In the genomic region with DNA sequence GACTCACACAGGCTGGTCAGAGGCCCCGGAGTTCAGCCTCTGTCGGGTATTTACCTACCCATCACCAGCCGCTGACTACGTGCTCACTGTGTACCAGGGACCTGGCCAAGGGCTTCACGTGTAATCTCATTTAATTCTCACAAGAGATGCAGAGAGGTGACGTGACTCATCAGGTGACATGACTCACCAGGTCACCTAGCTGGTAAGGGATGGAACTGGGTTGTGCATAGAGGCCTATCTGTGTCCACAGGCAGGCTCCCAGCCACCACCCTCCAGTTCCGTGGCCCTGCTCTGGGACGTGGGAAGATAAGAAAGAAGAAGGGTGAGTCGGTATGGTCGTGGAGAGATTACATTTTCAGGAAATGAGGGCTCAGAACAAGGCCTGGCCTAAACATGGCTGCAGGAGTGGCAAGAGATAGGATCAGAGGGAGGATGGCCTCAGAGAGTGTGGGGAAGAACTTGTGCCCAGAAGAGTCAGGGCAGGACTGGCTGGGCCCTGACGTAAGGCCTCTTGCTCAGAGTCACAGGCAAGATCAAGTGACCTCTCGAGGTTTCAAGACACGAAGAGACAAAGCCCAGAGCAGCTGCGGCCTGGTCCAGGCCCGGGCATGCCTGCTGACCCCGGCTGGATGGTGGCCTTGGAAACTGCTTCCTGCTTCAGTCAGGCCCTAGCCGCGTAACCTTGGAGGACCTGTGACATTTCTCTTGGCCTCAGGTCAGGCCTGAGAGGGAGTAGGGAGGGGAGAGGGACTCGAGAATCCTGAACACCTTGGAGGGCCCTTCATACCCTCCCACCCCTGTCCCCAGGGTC, we compare ENCODE assay signal across 2 cellular contexts.
TF ChIP-seq lines count a peak whose summit lies in the region.

No MANE protein-coding gene starts in this region.

TF ChIP-seq in K562, 482 proteins besides CTCF, POLR2A, EP300 and RAD21 (continued from another document and continues in another):
- peak; percentile 90 to 92 for TF ChIP-seq FOXK2 (conservative IDR thresholded peaks at IDR 0.05 in 1 of 2, IDR thresholded peaks at IDR 0.05 in 1 of 2; ENCODE audit: low read depth in 2 of 2)
- TF ChIP-seq ZNF354B (CRISPR knock-in tag; IDR thresholded peaks at IDR 0.05): peak; percentile 89
- TF ChIP-seq MTA2 (IDR thresholded peaks at IDR 0.05; ENCODE audit: low read depth): peak; percentile 98
- TF ChIP-seq, protein P1, sequence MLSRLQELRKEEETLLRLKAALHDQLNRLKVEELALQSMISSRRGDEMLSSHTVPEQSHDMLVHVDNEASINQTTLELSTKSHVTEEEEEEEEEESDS (CRISPR knock-in tag; IDR thresholded peaks at IDR 0.05): peak; percentile 48; the same call in 1 of the 2 replicates
- peak; percentile 96 for TF ChIP-seq PYGO2 (tag; IDR thresholded peaks at IDR 0.05)
- TF ChIP-seq EHMT2 (IDR thresholded peaks at IDR 0.05): peak; percentile 43
- TF ChIP-seq NFE2L1 (tag; IDR thresholded peaks at IDR 0.05; ENCODE audit: borderline replicate concordance, low read depth): peak; percentile 51; the same call in 1 of the 2 replicates
- TF ChIP-seq, protein P2, sequence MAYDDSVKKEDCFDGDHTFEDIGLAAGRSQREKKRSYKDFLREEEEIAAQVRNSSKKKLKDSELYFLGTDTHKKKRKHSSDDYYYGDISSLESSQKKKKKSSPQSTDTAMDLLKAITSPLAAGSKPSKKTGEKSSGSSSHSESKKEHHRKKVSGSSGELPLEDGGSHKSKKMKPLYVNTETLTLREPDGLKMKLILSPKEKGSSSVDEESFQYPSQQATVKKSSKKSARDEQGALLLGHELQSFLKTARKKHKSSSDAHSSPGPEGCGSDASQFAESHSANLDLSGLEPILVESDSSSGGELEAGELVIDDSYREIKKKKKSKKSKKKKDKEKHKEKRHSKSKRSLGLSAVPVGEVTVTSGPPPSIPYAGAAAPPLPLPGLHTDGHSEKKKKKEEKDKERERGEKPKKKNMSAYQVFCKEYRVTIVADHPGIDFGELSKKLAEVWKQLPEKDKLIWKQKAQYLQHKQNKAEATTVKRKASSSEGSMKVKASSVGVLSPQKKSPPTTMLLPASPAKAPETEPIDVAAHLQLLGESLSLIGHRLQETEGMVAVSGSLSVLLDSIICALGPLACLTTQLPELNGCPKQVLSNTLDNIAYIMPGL (CRISPR knock-in tag; IDR thresholded peaks at IDR 0.05): no peak
- TF ChIP-seq SMAD1 (IDR thresholded peaks at IDR 0.05; ENCODE audit: low read depth, low read length, partially characterized antibody): peak; percentile 75
- TF ChIP-seq SP2 (IDR thresholded peaks at IDR 0.05; ENCODE audit: extremely low read depth, low read depth, low read length, poor library complexity, severe bottlenecking): no peak
- no peak for TF ChIP-seq GABPB2 (CRISPR knock-in tag; conservative IDR thresholded peaks at IDR 0.05)
- TF ChIP-seq GABPA (tag; conservative IDR thresholded peaks at IDR 0.05; ENCODE audit: low read depth): peak; percentile 68
- peak; percentile 92 for TF ChIP-seq HNRNPL (IDR thresholded peaks at IDR 0.05; ENCODE audit: low read depth, low read length)

TF ChIP-seq in HepG2, 621 proteins besides CTCF, POLR2A, EP300 and RAD21 (continued from another document and continues in another):
- TF ChIP-seq FOXA1 (IDR thresholded peaks at IDR 0.05) (no peak), FOXA1 (CRISPR knock-in tag; IDR thresholded peaks at IDR 0.05) (peak; percentile 81), SALL1 (CRISPR knock-in tag; IDR thresholded peaks at IDR 0.05) (peak; percentile 71), AHR (CRISPR knock-in tag; IDR thresholded peaks at IDR 0.05) (0 out of 2 replicates have a peak, but pooled peaks have one; percentile 17), SAFB2 (CRISPR knock-in tag; IDR thresholded peaks at IDR 0.05; ENCODE audit: borderline replicate concordance, low read depth) (no peak; the same call in 1 of the 2 replicates), ARID2 (CRISPR knock-in tag; IDR thresholded peaks at IDR 0.05; ENCODE audit: borderline replicate concordance) (peak; percentile 86; the same call in 1 of the 2 replicates), SIN3B (IDR thresholded peaks at IDR 0.05; ENCODE audit: low read length) (no peak), SYNCRIP (IDR thresholded peaks at IDR 0.05; ENCODE audit: insufficient read depth, low read depth, low read length) (no peak), NCOA1 (CRISPR knock-in tag; IDR thresholded peaks at IDR 0.05) (no peak), YEATS2 (CRISPR knock-in tag; IDR thresholded peaks at IDR 0.05; ENCODE audit: borderline replicate concordance) (peak; percentile 64; the same call in 1 of the 2 replicates), ZNF205 (CRISPR knock-in tag; IDR thresholded peaks at IDR 0.05) (peak; percentile 50; the same call in 1 of the 2 replicates), NFE2L1 (CRISPR knock-in tag; IDR thresholded peaks at IDR 0.05; ENCODE audit: borderline replicate concordance) (no peak), ADNP (CRISPR knock-in tag; IDR thresholded peaks at IDR 0.05) (no peak), TSC22D2 (CRISPR knock-in tag; IDR thresholded peaks at IDR 0.05; ENCODE audit: borderline replicate concordance) (no peak), CEBPG (CRISPR knock-in tag; IDR thresholded peaks at IDR 0.05) (0 out of 2 replicates have a peak, but pooled peaks have one; percentile 32), ZNF501 (CRISPR knock-in tag; IDR thresholded peaks at IDR 0.05) (peak; percentile 74; the same call in 1 of the 2 replicates), FOXM1 (CRISPR knock-in tag; IDR thresholded peaks at IDR 0.05) (no peak), SUZ12 (IDR thresholded peaks at IDR 0.05; ENCODE audit: low read depth, low read length) (no peak)
- TF ChIP-seq, protein P3, sequence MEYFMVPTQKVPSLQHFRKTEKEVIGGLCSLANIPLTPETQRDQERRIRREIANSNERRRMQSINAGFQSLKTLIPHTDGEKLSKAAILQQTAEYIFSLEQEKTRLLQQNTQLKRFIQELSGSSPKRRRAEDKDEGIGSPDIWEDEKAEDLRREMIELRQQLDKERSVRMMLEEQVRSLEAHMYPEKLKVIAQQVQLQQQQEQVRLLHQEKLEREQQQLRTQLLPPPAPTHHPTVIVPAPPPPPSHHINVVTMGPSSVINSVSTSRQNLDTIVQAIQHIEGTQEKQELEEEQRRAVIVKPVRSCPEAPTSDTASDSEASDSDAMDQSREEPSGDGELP (IDR thresholded peaks at IDR 0.05; ENCODE audit: borderline replicate concordance, low read depth): peak; percentile 71; the same call in 1 of the 2 replicates
- TF ChIP-seq, protein P4, sequence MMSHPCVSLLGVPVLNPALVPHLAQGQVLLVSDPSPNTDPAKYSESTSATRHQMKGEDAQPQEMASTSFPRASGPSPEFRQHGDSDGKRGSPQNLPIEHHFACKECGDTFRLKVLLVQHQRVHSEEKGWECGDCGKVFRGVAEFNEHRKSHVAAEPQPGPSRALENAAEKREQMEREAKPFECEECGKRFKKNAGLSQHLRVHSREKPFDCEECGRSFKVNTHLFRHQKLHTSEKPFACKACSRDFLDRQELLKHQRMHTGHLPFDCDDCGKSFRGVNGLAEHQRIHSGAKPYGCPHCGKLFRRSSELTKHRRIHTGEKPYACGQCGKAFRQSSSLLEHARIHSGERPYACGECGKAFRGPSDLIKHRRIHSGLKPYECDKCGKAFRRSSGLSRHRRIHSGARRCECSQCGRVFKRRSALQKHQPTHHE (CRISPR knock-in tag; IDR thresholded peaks at IDR 0.05; ENCODE audit: borderline replicate concordance): 0 out of 2 replicates have a peak, but pooled peaks have one; percentile 32
- TF ChIP-seq, protein P5, sequence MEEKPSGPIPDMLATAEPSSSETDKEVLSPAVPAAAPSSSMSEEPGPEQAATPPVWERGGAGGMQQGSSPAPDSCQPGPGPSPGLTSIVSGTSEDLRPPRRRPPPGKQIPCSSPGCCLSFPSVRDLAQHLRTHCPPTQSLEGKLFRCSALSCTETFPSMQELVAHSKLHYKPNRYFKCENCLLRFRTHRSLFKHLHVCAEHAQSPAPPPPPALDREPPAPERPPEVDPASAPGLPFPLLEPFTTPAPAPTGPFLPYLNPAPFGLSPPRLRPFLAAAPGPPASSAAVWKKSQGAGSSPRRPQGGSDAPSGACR (CRISPR knock-in tag; IDR thresholded peaks at IDR 0.05): no peak
- TF ChIP-seq, protein P6, sequence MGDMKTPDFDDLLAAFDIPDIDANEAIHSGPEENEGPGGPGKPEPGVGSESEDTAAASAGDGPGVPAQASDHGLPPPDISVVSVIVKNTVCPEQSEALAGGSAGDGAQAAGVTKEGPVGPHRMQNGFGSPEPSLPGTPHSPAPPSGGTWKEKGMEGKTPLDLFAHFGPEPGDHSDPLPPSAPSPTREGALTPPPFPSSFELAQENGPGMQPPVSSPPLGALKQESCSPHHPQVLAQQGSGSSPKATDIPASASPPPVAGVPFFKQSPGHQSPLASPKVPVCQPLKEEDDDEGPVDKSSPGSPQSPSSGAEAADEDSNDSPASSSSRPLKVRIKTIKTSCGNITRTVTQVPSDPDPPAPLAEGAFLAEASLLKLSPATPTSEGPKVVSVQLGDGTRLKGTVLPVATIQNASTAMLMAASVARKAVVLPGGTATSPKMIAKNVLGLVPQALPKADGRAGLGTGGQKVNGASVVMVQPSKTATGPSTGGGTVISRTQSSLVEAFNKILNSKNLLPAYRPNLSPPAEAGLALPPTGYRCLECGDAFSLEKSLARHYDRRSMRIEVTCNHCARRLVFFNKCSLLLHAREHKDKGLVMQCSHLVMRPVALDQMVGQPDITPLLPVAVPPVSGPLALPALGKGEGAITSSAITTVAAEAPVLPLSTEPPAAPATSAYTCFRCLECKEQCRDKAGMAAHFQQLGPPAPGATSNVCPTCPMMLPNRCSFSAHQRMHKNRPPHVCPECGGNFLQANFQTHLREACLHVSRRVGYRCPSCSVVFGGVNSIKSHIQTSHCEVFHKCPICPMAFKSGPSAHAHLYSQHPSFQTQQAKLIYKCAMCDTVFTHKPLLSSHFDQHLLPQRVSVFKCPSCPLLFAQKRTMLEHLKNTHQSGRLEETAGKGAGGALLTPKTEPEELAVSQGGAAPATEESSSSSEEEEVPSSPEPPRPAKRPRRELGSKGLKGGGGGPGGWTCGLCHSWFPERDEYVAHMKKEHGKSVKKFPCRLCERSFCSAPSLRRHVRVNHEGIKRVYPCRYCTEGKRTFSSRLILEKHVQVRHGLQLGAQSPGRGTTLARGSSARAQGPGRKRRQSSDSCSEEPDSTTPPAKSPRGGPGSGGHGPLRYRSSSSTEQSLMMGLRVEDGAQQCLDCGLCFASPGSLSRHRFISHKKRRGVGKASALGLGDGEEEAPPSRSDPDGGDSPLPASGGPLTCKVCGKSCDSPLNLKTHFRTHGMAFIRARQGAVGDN (CRISPR knock-in tag; IDR thresholded peaks at IDR 0.05): peak; percentile 100
- TF ChIP-seq, protein P7, sequence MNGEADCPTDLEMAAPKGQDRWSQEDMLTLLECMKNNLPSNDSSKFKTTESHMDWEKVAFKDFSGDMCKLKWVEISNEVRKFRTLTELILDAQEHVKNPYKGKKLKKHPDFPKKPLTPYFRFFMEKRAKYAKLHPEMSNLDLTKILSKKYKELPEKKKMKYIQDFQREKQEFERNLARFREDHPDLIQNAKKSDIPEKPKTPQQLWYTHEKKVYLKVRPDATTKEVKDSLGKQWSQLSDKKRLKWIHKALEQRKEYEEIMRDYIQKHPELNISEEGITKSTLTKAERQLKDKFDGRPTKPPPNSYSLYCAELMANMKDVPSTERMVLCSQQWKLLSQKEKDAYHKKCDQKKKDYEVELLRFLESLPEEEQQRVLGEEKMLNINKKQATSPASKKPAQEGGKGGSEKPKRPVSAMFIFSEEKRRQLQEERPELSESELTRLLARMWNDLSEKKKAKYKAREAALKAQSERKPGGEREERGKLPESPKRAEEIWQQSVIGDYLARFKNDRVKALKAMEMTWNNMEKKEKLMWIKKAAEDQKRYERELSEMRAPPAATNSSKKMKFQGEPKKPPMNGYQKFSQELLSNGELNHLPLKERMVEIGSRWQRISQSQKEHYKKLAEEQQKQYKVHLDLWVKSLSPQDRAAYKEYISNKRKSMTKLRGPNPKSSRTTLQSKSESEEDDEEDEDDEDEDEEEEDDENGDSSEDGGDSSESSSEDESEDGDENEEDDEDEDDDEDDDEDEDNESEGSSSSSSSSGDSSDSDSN (CRISPR knock-in tag; IDR thresholded peaks at IDR 0.05): peak; percentile 64
- TF ChIP-seq, protein P8, sequence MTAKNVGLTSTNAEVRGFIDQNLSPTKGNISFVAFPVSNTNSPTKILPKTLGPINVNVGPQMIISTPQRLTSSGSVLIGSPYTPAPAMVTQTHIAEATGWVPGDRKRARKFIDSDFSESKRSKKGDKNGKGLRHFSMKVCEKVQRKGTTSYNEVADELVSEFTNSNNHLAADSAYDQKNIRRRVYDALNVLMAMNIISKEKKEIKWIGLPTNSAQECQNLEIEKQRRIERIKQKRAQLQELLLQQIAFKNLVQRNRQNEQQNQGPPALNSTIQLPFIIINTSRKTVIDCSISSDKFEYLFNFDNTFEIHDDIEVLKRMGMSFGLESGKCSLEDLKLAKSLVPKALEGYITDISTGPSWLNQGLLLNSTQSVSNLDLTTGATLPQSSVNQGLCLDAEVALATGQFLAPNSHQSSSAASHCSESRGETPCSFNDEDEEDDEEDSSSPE (CRISPR knock-in tag; IDR thresholded peaks at IDR 0.05): peak; percentile 35; the same call in 1 of the 2 replicates
- TF ChIP-seq, protein P9, sequence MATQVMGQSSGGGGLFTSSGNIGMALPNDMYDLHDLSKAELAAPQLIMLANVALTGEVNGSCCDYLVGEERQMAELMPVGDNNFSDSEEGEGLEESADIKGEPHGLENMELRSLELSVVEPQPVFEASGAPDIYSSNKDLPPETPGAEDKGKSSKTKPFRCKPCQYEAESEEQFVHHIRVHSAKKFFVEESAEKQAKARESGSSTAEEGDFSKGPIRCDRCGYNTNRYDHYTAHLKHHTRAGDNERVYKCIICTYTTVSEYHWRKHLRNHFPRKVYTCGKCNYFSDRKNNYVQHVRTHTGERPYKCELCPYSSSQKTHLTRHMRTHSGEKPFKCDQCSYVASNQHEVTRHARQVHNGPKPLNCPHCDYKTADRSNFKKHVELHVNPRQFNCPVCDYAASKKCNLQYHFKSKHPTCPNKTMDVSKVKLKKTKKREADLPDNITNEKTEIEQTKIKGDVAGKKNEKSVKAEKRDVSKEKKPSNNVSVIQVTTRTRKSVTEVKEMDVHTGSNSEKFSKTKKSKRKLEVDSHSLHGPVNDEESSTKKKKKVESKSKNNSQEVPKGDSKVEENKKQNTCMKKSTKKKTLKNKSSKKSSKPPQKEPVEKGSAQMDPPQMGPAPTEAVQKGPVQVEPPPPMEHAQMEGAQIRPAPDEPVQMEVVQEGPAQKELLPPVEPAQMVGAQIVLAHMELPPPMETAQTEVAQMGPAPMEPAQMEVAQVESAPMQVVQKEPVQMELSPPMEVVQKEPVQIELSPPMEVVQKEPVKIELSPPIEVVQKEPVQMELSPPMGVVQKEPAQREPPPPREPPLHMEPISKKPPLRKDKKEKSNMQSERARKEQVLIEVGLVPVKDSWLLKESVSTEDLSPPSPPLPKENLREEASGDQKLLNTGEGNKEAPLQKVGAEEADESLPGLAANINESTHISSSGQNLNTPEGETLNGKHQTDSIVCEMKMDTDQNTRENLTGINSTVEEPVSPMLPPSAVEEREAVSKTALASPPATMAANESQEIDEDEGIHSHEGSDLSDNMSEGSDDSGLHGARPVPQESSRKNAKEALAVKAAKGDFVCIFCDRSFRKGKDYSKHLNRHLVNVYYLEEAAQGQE (IDR thresholded peaks at IDR 0.05; ENCODE audit: borderline replicate concordance in 1 of 2, low read depth in 1 of 2, low read length in 2 of 2): no peak
- TF ChIP-seq, protein P10, sequence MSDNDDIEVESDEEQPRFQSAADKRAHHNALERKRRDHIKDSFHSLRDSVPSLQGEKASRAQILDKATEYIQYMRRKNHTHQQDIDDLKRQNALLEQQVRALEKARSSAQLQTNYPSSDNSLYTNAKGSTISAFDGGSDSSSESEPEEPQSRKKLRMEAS (IDR thresholded peaks at IDR 0.05): peak; percentile 55
